18 cellular contexts compared by ENCODE assay signal in genomic region chr17:68868708-68869107, GRCh38.
DNase-seq lines count a peak whose midpoint lies in the region; ATAC-seq and TF ChIP-seq lines count a peak whose summit lies in the region.
"Had no signal": no experiment of that assay in that cellular context is flagged by ENCODE, and none has a peak within 500 bp of the region (broad histone marks: within the 10 kb centered on the region; RNA-seq: fewer than 3 reads in every experiment).

No MANE protein-coding gene starts in this region.

- intact Hi-C loops in left ventricle myocardium superior (cut with micrococcal nuclease) (no loop called here), thyroid gland (cut with DNase I) (no loop called here)

- H3K9me3 Mint-ChIP-seq in WTC11, result no peaks in the 10 kb centered on the region

- POLR2A ChIA-PET in SK-N-SH (lab: Yijun Ruan, JAX) (no interaction called here), WTC11 (lab: Charles Lee) (no interaction called here)

- WGBS in SK-N-SH (ENCODE audit: low lambda C conversion rate), result 2% methylated on average over 3 of the region's 3 CpGs
- WGBS in thyroid gland, 2 donors, result 14 to 21% methylated on average over 3 of the region's 3 CpGs

- no peaks in the 10 kb centered on the region; a peak in 1 of 4 replicates for H3K4me1 ChIP-seq in SK-N-SH (ENCODE audit: control insufficient read depth in 1 of 2, insufficient read depth in 2 of 2, low read depth in 1 of 2, low read length in 1 of 2)
- peaks cover 0 to 5% of the 10 kb centered on the region in 2 donors for H3K4me1 ChIP-seq in thyroid gland
- H3K4me1 ChIP-seq: colonic mucosa, lower lobe of right lung had no signal

- H3K27me3 ChIP-seq in SK-N-SH (ENCODE audit: insufficient read depth) (no peaks in the 10 kb centered on the region), thyroid gland (no peaks in the 10 kb centered on the region)
- H3K27me3 ChIP-seq: colonic mucosa had no signal

- TF ChIP-seq POLR2A in thyroid gland (IDR thresholded peaks at IDR 0.05), result no peak

- H2AFZ ChIP-seq in SK-N-SH (ENCODE audit: low read depth), result no peak overlapping the region

- H4K20me1 ChIP-seq in SK-N-SH (ENCODE audit: insufficient read depth), result no peaks in the 10 kb centered on the region

- no peak for TF ChIP-seq RAD21 in SK-N-SH (IDR thresholded peaks at IDR 0.05; ENCODE audit: low read length)

- no peak overlapping the region for H3K4me3 ChIP-seq in SK-N-SH (ENCODE audit: low read depth in 2 of 2, low read length in 1 of 2)
- H3K4me3 ChIP-seq in thyroid gland (replicated peaks in 1 of 3), result no peak overlapping the region
- H3K4me3 ChIP-seq: colonic mucosa, lower lobe of right lung had no signal

- H3K4me3 Mint-ChIP-seq in WTC11, result no peak overlapping the region
- H3K4me3 Mint-ChIP-seq: activated naive CD4-positive, alpha-beta T cell treated with anti-CD3 and anti-CD28 coated beads, Interleukin-2, amount 50 U/mL, for 24 hours; CD8-positive, alpha-beta memory T cell; stimulated activated naive B cell treated with anti-CD40 and anti-IgM and Interleukin-4, amounts not matched to agents 10 μg/mL and 1 μg/mL and 100 μg/mL, for 72 hours had no signal

- no peaks in the 10 kb centered on the region for H3F3A ChIP-seq in SK-N-SH (replicated peaks; ENCODE audit: insufficient read depth)

- no peaks in the 10 kb centered on the region; the same call in 1 of the 2 replicates for H3K27me3 Mint-ChIP-seq in WTC11 (ENCODE audit: low read depth)
- H3K27me3 Mint-ChIP-seq: stimulated activated naive B cell treated with anti-CD40 and anti-IgM and Interleukin-4, amounts not matched to agents 10 μg/mL and 1 μg/mL and 100 μg/mL, for 72 hours had no signal

- no peaks in the 10 kb centered on the region for H3K79me2 ChIP-seq in SK-N-SH (ENCODE audit: insufficient read depth)

- CTCF ChIA-PET in SK-N-SH (lab: Yijun Ruan, JAX) (interaction anchor here (0.9 to 1.4 kb wide), 4 partner anchors 10 to 367 kb away, joined by 3 to 4 read pairs (median 3); no protein-coding TSS in a partner anchor), WTC11 (lab: Charles Lee) (no interaction called here)

- no peaks in the 10 kb centered on the region for H3K9me3 ChIP-seq in SK-N-SH
- no peaks in the 10 kb centered on the region for H3K9me3 ChIP-seq in thyroid gland
- H3K9me3 ChIP-seq: colonic mucosa, lower lobe of right lung had no signal

- no peak overlapping the region for H3K27ac Mint-ChIP-seq in WTC11
- H3K27ac Mint-ChIP-seq: activated naive CD4-positive, alpha-beta T cell treated with anti-CD3 and anti-CD28 coated beads, Interleukin-2, amount 50 U/mL, for 24 hours; CD8-positive, alpha-beta memory T cell; stimulated activated naive B cell treated with anti-CD40 and anti-IgM and Interleukin-4, amounts not matched to agents 10 μg/mL and 1 μg/mL and 100 μg/mL, for 72 hours had no signal

- H3K27ac ChIP-seq in SK-N-SH (ENCODE audit: low read depth in 2 of 2, low read length in 1 of 2) (no peak overlapping the region), angular gyrus (ENCODE audit: low read depth, low read length) (peak overlapping the region; percentile 41), thyroid gland (no peak overlapping the region)
- H3K27ac ChIP-seq: colonic mucosa, lower lobe of right lung had no signal

- DNase-seq in SK-N-SH (no peak), left ventricle myocardium superior (no peak), thyroid gland (peak; percentile 54 to 57), DMS79 treated with DMSO at 0.1 percent for 48 hours (lab: John Stamatoyannopoulos, UW) (no peak), WTC11 (ENCODE audit: low spot score) (no peak)
- DNase-seq: activated CD8-positive, alpha-beta memory T cell treated with anti-CD3 and anti-CD28 coated beads, Interleukin-2, amount 50 U/mL, for 4 hours; CD8-positive, alpha-beta memory T cell; colonic mucosa; GDM1; lower lobe of right lung; stimulated activated naive B cell treated with anti-CD40 and anti-IgM and Interleukin-4, amounts not matched to agents 10 μg/mL and 1 μg/mL and 100 μg/mL, for 72 hours; T-helper 1 cell had no signal

- H3K9ac ChIP-seq in SK-N-SH, result no peak overlapping the region

- H3K4me1 Mint-ChIP-seq in WTC11, result peaks cover 1% of the 10 kb centered on the region; the same call in 1 of the 2 replicates
- H3K4me1 Mint-ChIP-seq: activated naive CD4-positive, alpha-beta T cell treated with anti-CD3 and anti-CD28 coated beads, Interleukin-2, amount 50 U/mL, for 24 hours; CD8-positive, alpha-beta memory T cell; stimulated activated naive B cell treated with anti-CD40 and anti-IgM and Interleukin-4, amounts not matched to agents 10 μg/mL and 1 μg/mL and 100 μg/mL, for 72 hours had no signal

- no peaks in the 10 kb centered on the region for H3K36me3 Mint-ChIP-seq in WTC11
- H3K36me3 Mint-ChIP-seq: activated naive CD4-positive, alpha-beta T cell treated with anti-CD3 and anti-CD28 coated beads, Interleukin-2, amount 50 U/mL, for 24 hours; CD8-positive, alpha-beta memory T cell; stimulated activated naive B cell treated with anti-CD40 and anti-IgM and Interleukin-4, amounts not matched to agents 10 μg/mL and 1 μg/mL and 100 μg/mL, for 72 hours had no signal

- TF ChIP-seq EP300 in SK-N-SH (IDR thresholded peaks at IDR 0.05; ENCODE audit: borderline replicate concordance in 1 of 2, low read depth in 1 of 2, low read length in 1 of 2), result no peak

- TF ChIP-seq CTCF in SK-N-SH (IDR thresholded peaks at IDR 0.05), result no peak
- no peak for TF ChIP-seq CTCF in thyroid gland (IDR thresholded peaks at IDR 0.05)
- TF ChIP-seq CTCF in WTC11 (IDR thresholded peaks at IDR 0.05), result no peak

- no peak overlapping the region for H3K4me2 ChIP-seq in SK-N-SH

- H3K36me3 ChIP-seq in SK-N-SH (replicated peaks in 1 of 2; ENCODE audit: control insufficient read depth in 1 of 2, insufficient read depth in 2 of 2, low read length in 1 of 2) (no peaks in the 10 kb centered on the region), thyroid gland (peaks cover 0 to 5% of the 10 kb centered on the region in 2 donors)
- H3K36me3 ChIP-seq: colonic mucosa, lower lobe of right lung had no signal

- no peaks in the 10 kb centered on the region for H3K9me2 ChIP-seq in SK-N-SH

- ATAC-seq in SK-N-SH treated with all-trans-retinoic acid at 6 μM for 48 hours, result peak; percentile 84
- peak; percentile 89 for ATAC-seq in left ventricle myocardium superior
- ATAC-seq in WTC11, result no peak
- ATAC-seq in GM18519 (IDR thresholded peaks at IDR 0.05; ENCODE audit: low FRiP score, unreplicated experiment), result no peak
- ATAC-seq: activated CD4-positive, CD25-positive, alpha-beta regulatory T cell treated with anti-CD3 and anti-CD28 coated beads, Interleukin-2, amount 50 U/mL, for 24 hours; esophagus mucosa; stimulated activated naive B cell treated with anti-CD40 and anti-IgM and Interleukin-4, amounts not matched to agents 10 μg/mL and 1 μg/mL and 100 μg/mL, for 72 hours had no signal

TF ChIP-seq in SK-N-SH treated with all-trans-retinoic acid at 6 μM for 48 hours, 23 proteins besides CTCF, POLR2A, EP300 and RAD21 (continues in another document):
- TF ChIP-seq PATZ1 (CRISPR knock-in tag; IDR thresholded peaks at IDR 0.05; ENCODE audit: borderline replicate concordance), result no peak

TF ChIP-seq in SK-N-SH, 30 proteins besides CTCF, POLR2A, EP300 and RAD21 (continues in another document):
- TF ChIP-seq USF2 (IDR thresholded peaks at IDR 0.05; ENCODE audit: borderline replicate concordance, low read depth, low read length) (no peak), IRF3 (IDR thresholded peaks at IDR 0.05; ENCODE audit: low read depth, low read length) (no peak), MXI1 (IDR thresholded peaks at IDR 0.05; ENCODE audit: low read depth, low read length) (no peak), RFX5 (IDR thresholded peaks at IDR 0.05; ENCODE audit: low read length) (no peak)

TF ChIP-seq in WTC11, 78 proteins besides CTCF, POLR2A, EP300 and RAD21:
- TF ChIP-seq ETV6 (CRISPR knock-in tag; IDR thresholded peaks at IDR 0.05) (no peak), MXD4 (CRISPR knock-in tag; IDR thresholded peaks at IDR 0.05; ENCODE audit: borderline replicate concordance) (no peak), NR3C1 (CRISPR knock-in tag; conservative IDR thresholded peaks at IDR 0.05; ENCODE audit: low read depth) (no peak), GRHL2 (CRISPR knock-in tag; IDR thresholded peaks at IDR 0.05; ENCODE audit: insufficient replicate concordance, severe bottlenecking) (no peak), SP1 (CRISPR knock-in tag; conservative IDR thresholded peaks at IDR 0.05) (no peak), NR2C2 (CRISPR knock-in tag; IDR thresholded peaks at IDR 0.05) (no peak)

Comparison
In these comparisons a context has a peak if more than half of its experiments do, and no peak if none do; other contexts are left out.
1. ATAC-seq: peak in SK-N-SH treated with all-trans-retinoic acid at 6 μM for 48 hours (single experiment) and left ventricle myocardium superior (single experiment); none in WTC11 (single experiment) and GM18519 (single experiment).
2. DNase-seq: peak in thyroid gland (2 of 2); none in SK-N-SH (single experiment), left ventricle myocardium superior (single experiment), DMS79 treated with DMSO at 0.1 percent for 48 hours (single experiment) and WTC11 (single experiment).